ENCODE assay signal across 1 cellular context in the genomic region with DNA sequence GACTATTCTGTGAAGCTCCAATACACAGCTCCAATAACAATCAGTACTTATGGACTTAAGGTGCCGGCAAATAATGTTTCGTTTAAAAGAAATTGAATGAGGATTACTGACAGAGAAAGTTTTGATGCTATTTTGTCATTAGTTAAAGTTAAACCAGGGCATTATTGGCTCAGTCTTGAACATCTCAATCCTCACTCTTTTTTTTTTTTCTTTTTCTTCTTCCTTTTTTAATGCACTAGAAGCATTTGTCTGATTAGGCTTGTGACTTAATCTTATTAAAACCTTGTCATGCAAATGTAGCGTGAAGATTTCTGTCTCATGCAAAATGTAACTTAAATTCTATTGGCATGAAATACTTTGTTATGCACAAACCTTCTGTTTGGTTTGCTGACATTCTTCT.
TF ChIP-seq lines count a peak whose summit lies in the region.

No MANE protein-coding gene starts in this region.

TF ChIP-seq in H1, 55 proteins besides CTCF, POLR2A, EP300 and RAD21 (continued from another document):
- TF ChIP-seq CHD1 (IDR thresholded peaks at IDR 0.05; ENCODE audit: low read depth, low read length) (no peak), KDM1A (IDR thresholded peaks at IDR 0.05; ENCODE audit: borderline replicate concordance, low read length) (no peak), GTF2F1 (IDR thresholded peaks at IDR 0.05; ENCODE audit: borderline replicate concordance, low read depth, low read length) (no peak), SAP30 (IDR thresholded peaks at IDR 0.05; ENCODE audit: insufficient read depth, insufficient replicate concordance, low read length) (no peak), NRF1 (IDR thresholded peaks at IDR 0.05; ENCODE audit: low read depth, low read length) (no peak), HDAC6 (IDR thresholded peaks at IDR 0.05; ENCODE audit: low read depth, low read length) (no peak), JUN (IDR thresholded peaks at IDR 0.05; ENCODE audit: low read depth, low read length) (no peak), ZNF274 (IDR thresholded peaks at IDR 0.05; ENCODE audit: borderline replicate concordance, extremely low read depth, low read length) (no peak), RNF2 (IDR thresholded peaks at IDR 0.05; ENCODE audit: borderline replicate concordance, low read depth, low read length, missing control alignments, poor library complexity, severe bottlenecking) (no peak), NANOG (IDR thresholded peaks at IDR 0.05; ENCODE audit: insufficient read depth, low read depth, low read length, poor library complexity, severe bottlenecking) (no peak), CBX8 (IDR thresholded peaks at IDR 0.05; ENCODE audit: borderline replicate concordance, low read depth, low read length) (no peak), SRF (IDR thresholded peaks at IDR 0.05; ENCODE audit: low read depth, low read length) (no peak), SP2 (IDR thresholded peaks at IDR 0.05; ENCODE audit: low read length) (no peak)
- TF ChIP-seq, protein P1, sequence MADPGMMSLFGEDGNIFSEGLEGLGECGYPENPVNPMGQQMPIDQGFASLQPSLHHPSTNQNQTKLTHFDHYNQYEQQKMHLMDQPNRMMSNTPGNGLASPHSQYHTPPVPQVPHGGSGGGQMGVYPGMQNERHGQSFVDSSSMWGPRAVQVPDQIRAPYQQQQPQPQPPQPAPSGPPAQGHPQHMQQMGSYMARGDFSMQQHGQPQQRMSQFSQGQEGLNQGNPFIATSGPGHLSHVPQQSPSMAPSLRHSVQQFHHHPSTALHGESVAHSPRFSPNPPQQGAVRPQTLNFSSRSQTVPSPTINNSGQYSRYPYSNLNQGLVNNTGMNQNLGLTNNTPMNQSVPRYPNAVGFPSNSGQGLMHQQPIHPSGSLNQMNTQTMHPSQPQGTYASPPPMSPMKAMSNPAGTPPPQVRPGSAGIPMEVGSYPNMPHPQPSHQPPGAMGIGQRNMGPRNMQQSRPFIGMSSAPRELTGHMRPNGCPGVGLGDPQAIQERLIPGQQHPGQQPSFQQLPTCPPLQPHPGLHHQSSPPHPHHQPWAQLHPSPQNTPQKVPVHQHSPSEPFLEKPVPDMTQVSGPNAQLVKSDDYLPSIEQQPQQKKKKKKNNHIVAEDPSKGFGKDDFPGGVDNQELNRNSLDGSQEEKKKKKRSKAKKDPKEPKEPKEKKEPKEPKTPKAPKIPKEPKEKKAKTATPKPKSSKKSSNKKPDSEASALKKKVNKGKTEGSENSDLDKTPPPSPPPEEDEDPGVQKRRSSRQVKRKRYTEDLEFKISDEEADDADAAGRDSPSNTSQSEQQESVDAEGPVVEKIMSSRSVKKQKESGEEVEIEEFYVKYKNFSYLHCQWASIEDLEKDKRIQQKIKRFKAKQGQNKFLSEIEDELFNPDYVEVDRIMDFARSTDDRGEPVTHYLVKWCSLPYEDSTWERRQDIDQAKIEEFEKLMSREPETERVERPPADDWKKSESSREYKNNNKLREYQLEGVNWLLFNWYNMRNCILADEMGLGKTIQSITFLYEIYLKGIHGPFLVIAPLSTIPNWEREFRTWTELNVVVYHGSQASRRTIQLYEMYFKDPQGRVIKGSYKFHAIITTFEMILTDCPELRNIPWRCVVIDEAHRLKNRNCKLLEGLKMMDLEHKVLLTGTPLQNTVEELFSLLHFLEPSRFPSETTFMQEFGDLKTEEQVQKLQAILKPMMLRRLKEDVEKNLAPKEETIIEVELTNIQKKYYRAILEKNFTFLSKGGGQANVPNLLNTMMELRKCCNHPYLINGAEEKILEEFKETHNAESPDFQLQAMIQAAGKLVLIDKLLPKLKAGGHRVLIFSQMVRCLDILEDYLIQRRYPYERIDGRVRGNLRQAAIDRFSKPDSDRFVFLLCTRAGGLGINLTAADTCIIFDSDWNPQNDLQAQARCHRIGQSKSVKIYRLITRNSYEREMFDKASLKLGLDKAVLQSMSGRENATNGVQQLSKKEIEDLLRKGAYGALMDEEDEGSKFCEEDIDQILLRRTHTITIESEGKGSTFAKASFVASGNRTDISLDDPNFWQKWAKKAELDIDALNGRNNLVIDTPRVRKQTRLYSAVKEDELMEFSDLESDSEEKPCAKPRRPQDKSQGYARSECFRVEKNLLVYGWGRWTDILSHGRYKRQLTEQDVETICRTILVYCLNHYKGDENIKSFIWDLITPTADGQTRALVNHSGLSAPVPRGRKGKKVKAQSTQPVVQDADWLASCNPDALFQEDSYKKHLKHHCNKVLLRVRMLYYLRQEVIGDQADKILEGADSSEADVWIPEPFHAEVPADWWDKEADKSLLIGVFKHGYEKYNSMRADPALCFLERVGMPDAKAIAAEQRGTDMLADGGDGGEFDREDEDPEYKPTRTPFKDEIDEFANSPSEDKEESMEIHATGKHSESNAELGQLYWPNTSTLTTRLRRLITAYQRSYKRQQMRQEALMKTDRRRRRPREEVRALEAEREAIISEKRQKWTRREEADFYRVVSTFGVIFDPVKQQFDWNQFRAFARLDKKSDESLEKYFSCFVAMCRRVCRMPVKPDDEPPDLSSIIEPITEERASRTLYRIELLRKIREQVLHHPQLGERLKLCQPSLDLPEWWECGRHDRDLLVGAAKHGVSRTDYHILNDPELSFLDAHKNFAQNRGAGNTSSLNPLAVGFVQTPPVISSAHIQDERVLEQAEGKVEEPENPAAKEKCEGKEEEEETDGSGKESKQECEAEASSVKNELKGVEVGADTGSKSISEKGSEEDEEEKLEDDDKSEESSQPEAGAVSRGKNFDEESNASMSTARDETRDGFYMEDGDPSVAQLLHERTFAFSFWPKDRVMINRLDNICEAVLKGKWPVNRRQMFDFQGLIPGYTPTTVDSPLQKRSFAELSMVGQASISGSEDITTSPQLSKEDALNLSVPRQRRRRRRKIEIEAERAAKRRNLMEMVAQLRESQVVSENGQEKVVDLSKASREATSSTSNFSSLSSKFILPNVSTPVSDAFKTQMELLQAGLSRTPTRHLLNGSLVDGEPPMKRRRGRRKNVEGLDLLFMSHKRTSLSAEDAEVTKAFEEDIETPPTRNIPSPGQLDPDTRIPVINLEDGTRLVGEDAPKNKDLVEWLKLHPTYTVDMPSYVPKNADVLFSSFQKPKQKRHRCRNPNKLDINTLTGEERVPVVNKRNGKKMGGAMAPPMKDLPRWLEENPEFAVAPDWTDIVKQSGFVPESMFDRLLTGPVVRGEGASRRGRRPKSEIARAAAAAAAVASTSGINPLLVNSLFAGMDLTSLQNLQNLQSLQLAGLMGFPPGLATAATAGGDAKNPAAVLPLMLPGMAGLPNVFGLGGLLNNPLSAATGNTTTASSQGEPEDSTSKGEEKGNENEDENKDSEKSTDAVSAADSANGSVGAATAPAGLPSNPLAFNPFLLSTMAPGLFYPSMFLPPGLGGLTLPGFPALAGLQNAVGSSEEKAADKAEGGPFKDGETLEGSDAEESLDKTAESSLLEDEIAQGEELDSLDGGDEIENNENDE (IDR thresholded peaks at IDR 0.05; ENCODE audit: insufficient replicate concordance, low read length): no peak
- TF ChIP-seq, protein P2, sequence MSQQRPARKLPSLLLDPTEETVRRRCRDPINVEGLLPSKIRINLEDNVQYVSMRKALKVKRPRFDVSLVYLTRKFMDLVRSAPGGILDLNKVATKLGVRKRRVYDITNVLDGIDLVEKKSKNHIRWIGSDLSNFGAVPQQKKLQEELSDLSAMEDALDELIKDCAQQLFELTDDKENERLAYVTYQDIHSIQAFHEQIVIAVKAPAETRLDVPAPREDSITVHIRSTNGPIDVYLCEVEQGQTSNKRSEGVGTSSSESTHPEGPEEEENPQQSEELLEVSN (IDR thresholded peaks at IDR 0.05): no peak
TF ChIP-seq in H1: peak in this region for 0.
